ENCODE assay signal across 1 cellular context in the genomic region with DNA sequence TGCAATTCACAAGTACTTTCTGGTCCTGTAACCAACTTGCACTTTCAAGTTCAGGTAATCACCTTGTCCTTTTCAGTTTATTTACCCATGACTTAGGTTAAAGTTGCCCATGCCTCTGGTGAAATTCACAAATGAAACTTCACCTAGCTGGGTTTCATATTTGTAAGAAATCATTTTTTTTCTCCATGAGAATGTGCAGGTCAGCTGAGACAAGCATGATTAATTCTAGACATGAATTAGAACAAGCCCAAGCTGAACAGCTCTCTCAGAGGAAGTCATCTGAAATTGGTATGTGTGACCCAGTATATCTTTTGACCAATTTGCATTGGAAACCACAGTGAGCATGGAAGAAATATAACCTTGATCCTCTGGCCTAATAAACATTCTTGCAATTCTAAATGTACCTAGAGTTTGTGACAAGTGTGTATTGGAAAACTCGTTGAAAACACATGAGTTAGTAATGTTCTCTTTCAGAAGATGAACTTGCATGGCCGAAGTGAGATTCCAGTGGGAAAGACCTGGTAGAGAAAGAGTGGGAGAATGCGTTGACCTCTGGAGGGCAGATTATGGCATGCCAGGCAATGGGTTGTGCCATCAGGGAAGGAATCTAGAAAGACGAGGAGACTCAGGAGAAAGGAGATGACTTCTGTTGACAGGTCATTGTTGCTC.
TF ChIP-seq lines count a peak whose summit lies in the region.

No MANE protein-coding gene starts in this region.

TF ChIP-seq in GM12878, 131 proteins besides CTCF, POLR2A, EP300 and RAD21 (continued from another document and continues in another):
- TF ChIP-seq, protein P1, sequence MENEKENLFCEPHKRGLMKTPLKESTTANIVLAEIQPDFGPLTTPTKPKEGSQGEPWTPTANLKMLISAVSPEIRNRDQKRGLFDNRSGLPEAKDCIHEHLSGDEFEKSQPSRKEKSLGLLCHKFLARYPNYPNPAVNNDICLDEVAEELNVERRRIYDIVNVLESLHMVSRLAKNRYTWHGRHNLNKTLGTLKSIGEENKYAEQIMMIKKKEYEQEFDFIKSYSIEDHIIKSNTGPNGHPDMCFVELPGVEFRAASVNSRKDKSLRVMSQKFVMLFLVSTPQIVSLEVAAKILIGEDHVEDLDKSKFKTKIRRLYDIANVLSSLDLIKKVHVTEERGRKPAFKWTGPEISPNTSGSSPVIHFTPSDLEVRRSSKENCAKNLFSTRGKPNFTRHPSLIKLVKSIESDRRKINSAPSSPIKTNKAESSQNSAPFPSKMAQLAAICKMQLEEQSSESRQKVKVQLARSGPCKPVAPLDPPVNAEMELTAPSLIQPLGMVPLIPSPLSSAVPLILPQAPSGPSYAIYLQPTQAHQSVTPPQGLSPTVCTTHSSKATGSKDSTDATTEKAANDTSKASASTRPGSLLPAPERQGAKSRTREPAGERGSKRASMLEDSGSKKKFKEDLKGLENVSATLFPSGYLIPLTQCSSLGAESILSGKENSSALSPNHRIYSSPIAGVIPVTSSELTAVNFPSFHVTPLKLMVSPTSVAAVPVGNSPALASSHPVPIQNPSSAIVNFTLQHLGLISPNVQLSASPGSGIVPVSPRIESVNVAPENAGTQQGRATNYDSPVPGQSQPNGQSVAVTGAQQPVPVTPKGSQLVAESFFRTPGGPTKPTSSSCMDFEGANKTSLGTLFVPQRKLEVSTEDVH (IDR thresholded peaks at IDR 0.05; ENCODE audit: low read depth, partially characterized antibody) = no peak
- TF ChIP-seq TCF3 (IDR thresholded peaks at IDR 0.05; ENCODE audit: borderline replicate concordance, insufficient read depth, low read depth, low read length) (no peak), ZNF274 (IDR thresholded peaks at IDR 0.05; ENCODE audit: insufficient read depth, insufficient read length) (no peak), IKZF2 (IDR thresholded peaks at IDR 0.05) (peak; percentile 62 to 68), MEF2A (IDR thresholded peaks at IDR 0.05; ENCODE audit: insufficient read depth, low read depth, low read length) (peak; percentile 65; the same call in 1 of the 2 replicates), RUNX3 (IDR thresholded peaks at IDR 0.05; ENCODE audit: low read length) (peak; percentile 83), GATAD2B (conservative IDR thresholded peaks at IDR 0.05; ENCODE audit: low read depth) (peak; percentile 49; the same call in 1 of the 2 replicates), KAT2A (conservative IDR thresholded peaks at IDR 0.05; ENCODE audit: control insufficient read depth, low read depth, low read length) (no peak), CHD4 (IDR thresholded peaks at IDR 0.05) (no peak), BACH1 (IDR thresholded peaks at IDR 0.05; ENCODE audit: borderline replicate concordance) (no peak), WRNIP1 (IDR thresholded peaks at IDR 0.05; ENCODE audit: borderline replicate concordance, low read depth, low read length) (no peak), SP1 (IDR thresholded peaks at IDR 0.05; ENCODE audit: low read depth, low read length) (no peak), ZNF207 (IDR thresholded peaks at IDR 0.05; ENCODE audit: borderline replicate concordance) (no peak), ATF7 (IDR thresholded peaks at IDR 0.05; ENCODE audit: low read depth) (peak; percentile 54), PAX5 (IDR thresholded peaks at IDR 0.05; ENCODE audit: borderline replicate concordance, low read depth, low read length) (peak; percentile 35; the same call in 1 of the 2 replicates), SRF (IDR thresholded peaks at IDR 0.05; ENCODE audit: low read depth in 2 of 2, low read length in 2 of 2) (no peak), BHLHE40 (IDR thresholded peaks at IDR 0.05; ENCODE audit: borderline replicate concordance in 1 of 2, low read depth in 2 of 2, low read length in 1 of 2) (peak; percentile 82 to 86), KLF5 (IDR thresholded peaks at IDR 0.05; ENCODE audit: partially characterized antibody) (no peak), SREBF2 (IDR thresholded peaks at IDR 0.05; ENCODE audit: low read length) (no peak), CHD2 (IDR thresholded peaks at IDR 0.05; ENCODE audit: borderline replicate concordance, low read depth, low read length) (no peak), ZNF622 (IDR thresholded peaks at IDR 0.05) (no peak), SREBF1 (IDR thresholded peaks at IDR 0.05; ENCODE audit: low read length) (no peak), SIX5 (IDR thresholded peaks at IDR 0.05; ENCODE audit: low read depth, low read length, severe bottlenecking) (no peak), TBL1XR1 (IDR thresholded peaks at IDR 0.05; ENCODE audit: low read depth, low read length) (no peak), SMC3 (IDR thresholded peaks at IDR 0.05; ENCODE audit: borderline replicate concordance, low read length) (no peak; the same call in 1 of the 2 replicates), CEBPB (IDR thresholded peaks at IDR 0.05; ENCODE audit: borderline replicate concordance in 1 of 2, low read depth in 2 of 2, low read length in 2 of 2) (no peak), SMAD1 (IDR thresholded peaks at IDR 0.05; ENCODE audit: low read depth, partially characterized antibody) (peak; percentile 32), HDGF (IDR thresholded peaks at IDR 0.05) (no peak), EZH2 (IDR thresholded peaks at IDR 0.05; ENCODE audit: borderline replicate concordance, control insufficient read depth, low read depth, low read length) (no peak), BCL11A (IDR thresholded peaks at IDR 0.05; ENCODE audit: low read depth, low read length) (no peak), JUND (IDR thresholded peaks at IDR 0.05; ENCODE audit: low read depth, low read length) (no peak), RFX5 (IDR thresholded peaks at IDR 0.05; ENCODE audit: low read depth, low read length) (no peak), POLR2AphosphoS5 (IDR thresholded peaks at IDR 0.05; ENCODE audit: low read length) (peak; percentile 70; the same call in 1 of the 2 replicates), IRF4 (IDR thresholded peaks at IDR 0.05; ENCODE audit: low read depth, low read length) (no peak), HDAC6 (IDR thresholded peaks at IDR 0.05; ENCODE audit: unreplicated experiment) (no peak), LARP7 (IDR thresholded peaks at IDR 0.05) (no peak), NFIC (IDR thresholded peaks at IDR 0.05; ENCODE audit: low read depth, low read length) (peak; percentile 83), NR2C1 (IDR thresholded peaks at IDR 0.05) (no peak)
- TF ChIP-seq, protein P2, sequence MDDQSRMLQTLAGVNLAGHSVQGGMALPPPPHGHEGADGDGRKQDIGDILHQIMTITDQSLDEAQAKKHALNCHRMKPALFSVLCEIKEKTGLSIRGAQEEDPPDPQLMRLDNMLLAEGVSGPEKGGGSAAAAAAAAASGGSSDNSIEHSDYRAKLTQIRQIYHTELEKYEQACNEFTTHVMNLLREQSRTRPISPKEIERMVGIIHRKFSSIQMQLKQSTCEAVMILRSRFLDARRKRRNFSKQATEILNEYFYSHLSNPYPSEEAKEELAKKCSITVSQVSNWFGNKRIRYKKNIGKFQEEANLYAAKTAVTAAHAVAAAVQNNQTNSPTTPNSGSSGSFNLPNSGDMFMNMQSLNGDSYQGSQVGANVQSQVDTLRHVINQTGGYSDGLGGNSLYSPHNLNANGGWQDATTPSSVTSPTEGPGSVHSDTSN (IDR thresholded peaks at IDR 0.05; ENCODE audit: insufficient replicate concordance, low read depth, low read length) = no peak
- TF ChIP-seq, protein P3, sequence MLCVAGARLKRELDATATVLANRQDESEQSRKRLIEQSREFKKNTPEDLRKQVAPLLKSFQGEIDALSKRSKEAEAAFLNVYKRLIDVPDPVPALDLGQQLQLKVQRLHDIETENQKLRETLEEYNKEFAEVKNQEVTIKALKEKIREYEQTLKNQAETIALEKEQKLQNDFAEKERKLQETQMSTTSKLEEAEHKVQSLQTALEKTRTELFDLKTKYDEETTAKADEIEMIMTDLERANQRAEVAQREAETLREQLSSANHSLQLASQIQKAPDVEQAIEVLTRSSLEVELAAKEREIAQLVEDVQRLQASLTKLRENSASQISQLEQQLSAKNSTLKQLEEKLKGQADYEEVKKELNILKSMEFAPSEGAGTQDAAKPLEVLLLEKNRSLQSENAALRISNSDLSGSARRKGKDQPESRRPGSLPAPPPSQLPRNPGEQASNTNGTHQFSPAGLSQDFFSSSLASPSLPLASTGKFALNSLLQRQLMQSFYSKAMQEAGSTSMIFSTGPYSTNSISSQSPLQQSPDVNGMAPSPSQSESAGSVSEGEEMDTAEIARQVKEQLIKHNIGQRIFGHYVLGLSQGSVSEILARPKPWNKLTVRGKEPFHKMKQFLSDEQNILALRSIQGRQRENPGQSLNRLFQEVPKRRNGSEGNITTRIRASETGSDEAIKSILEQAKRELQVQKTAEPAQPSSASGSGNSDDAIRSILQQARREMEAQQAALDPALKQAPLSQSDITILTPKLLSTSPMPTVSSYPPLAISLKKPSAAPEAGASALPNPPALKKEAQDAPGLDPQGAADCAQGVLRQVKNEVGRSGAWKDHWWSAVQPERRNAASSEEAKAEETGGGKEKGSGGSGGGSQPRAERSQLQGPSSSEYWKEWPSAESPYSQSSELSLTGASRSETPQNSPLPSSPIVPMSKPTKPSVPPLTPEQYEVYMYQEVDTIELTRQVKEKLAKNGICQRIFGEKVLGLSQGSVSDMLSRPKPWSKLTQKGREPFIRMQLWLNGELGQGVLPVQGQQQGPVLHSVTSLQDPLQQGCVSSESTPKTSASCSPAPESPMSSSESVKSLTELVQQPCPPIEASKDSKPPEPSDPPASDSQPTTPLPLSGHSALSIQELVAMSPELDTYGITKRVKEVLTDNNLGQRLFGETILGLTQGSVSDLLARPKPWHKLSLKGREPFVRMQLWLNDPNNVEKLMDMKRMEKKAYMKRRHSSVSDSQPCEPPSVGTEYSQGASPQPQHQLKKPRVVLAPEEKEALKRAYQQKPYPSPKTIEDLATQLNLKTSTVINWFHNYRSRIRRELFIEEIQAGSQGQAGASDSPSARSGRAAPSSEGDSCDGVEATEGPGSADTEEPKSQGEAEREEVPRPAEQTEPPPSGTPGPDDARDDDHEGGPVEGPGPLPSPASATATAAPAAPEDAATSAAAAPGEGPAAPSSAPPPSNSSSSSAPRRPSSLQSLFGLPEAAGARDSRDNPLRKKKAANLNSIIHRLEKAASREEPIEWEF (IDR thresholded peaks at IDR 0.05; ENCODE audit: insufficient replicate concordance, low read depth, low read length) = no peak
- TF ChIP-seq, protein P4, sequence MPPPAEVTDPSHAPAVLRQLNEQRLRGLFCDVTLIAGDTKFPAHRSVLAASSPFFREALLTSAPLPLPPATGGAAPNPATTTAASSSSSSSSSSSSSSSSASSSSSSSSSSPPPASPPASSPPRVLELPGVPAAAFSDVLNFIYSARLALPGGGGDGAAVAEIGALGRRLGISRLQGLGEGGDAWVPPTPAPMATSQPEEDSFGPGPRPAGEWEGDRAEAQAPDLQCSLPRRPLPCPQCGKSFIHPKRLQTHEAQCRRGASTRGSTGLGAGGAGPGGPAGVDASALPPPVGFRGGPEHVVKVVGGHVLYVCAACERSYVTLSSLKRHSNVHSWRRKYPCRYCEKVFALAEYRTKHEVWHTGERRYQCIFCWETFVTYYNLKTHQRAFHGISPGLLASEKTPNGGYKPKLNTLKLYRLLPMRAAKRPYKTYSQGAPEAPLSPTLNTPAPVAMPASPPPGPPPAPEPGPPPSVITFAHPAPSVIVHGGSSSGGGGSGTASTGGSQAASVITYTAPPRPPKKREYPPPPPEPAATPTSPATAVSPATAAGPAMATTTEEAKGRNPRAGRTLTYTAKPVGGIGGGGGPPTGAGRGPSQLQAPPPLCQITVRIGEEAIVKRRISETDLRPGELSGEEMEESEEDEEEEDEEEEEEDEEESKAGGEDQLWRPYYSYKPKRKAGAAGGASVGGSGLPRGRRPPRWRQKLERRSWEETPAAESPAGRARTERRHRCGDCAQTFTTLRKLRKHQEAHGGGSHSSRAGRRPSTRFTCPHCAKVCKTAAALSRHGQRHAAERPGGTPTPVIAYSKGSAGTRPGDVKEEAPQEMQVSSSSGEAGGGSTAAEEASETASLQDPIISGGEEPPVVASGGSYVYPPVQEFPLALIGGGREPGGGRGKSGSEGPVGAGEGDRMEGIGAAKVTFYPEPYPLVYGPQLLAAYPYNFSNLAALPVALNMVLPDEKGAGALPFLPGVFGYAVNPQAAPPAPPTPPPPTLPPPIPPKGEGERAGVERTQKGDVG (CRISPR knock-in tag; IDR thresholded peaks at IDR 0.05) = 0 out of 2 replicates have a peak, but pooled peaks have one; percentile 55
- TF ChIP-seq, protein P5, sequence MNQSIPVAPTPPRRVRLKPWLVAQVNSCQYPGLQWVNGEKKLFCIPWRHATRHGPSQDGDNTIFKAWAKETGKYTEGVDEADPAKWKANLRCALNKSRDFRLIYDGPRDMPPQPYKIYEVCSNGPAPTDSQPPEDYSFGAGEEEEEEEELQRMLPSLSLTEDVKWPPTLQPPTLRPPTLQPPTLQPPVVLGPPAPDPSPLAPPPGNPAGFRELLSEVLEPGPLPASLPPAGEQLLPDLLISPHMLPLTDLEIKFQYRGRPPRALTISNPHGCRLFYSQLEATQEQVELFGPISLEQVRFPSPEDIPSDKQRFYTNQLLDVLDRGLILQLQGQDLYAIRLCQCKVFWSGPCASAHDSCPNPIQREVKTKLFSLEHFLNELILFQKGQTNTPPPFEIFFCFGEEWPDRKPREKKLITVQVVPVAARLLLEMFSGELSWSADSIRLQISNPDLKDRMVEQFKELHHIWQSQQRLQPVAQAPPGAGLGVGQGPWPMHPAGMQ (IDR thresholded peaks at IDR 0.05; ENCODE audit: borderline replicate concordance) = no peak
- TF ChIP-seq, protein P6, sequence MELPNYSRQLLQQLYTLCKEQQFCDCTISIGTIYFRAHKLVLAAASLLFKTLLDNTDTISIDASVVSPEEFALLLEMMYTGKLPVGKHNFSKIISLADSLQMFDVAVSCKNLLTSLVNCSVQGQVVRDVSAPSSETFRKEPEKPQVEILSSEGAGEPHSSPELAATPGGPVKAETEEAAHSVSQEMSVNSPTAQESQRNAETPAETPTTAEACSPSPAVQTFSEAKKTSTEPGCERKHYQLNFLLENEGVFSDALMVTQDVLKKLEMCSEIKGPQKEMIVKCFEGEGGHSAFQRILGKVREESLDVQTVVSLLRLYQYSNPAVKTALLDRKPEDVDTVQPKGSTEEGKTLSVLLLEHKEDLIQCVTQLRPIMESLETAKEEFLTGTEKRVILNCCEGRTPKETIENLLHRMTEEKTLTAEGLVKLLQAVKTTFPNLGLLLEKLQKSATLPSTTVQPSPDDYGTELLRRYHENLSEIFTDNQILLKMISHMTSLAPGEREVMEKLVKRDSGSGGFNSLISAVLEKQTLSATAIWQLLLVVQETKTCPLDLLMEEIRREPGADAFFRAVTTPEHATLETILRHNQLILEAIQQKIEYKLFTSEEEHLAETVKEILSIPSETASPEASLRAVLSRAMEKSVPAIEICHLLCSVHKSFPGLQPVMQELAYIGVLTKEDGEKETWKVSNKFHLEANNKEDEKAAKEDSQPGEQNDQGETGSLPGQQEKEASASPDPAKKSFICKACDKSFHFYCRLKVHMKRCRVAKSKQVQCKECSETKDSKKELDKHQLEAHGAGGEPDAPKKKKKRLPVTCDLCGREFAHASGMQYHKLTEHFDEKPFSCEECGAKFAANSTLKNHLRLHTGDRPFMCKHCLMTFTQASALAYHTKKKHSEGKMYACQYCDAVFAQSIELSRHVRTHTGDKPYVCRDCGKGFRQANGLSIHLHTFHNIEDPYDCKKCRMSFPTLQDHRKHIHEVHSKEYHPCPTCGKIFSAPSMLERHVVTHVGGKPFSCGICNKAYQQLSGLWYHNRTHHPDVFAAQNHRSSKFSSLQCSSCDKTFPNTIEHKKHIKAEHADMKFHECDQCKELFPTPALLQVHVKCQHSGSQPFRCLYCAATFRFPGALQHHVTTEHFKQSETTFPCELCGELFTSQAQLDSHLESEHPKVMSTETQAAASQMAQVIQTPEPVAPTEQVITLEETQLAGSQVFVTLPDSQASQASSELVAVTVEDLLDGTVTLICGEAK (IDR thresholded peaks at IDR 0.05; ENCODE audit: borderline replicate concordance) = no peak
- TF ChIP-seq, protein P7, sequence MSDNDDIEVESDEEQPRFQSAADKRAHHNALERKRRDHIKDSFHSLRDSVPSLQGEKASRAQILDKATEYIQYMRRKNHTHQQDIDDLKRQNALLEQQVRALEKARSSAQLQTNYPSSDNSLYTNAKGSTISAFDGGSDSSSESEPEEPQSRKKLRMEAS (IDR thresholded peaks at IDR 0.05; ENCODE audit: low read depth, low read length) = no peak
